1 cellular context compared by ENCODE assay signal in the genomic region with DNA sequence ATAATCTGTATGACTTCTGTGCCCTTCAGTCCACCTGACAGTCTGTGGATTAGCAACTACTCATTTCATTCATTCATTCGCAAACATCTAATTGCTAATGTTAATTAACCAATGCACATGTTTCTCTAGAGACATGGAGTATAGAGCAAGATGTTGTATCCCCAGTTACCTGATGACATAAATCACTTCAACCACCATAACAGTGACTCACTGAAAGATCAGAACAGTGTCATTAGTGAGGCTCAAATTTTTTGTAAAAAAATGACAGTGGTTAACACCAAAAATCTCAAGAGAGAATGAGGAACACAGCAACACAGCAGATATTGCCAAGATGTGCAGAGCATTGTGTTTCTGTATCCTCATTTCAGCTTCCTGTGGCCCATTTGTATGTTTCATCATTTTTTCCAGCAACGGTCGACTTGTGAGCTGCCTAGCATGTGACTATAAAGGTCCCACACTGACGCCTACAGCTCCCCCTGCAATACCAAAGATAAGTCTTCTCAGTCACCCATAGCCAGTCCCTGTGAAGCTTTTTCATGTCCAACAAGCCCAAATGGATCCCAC.
A peak's percentile ranks its signal among the peaks of the same experiment; 100 is the strongest.
TF ChIP-seq lines count a peak whose summit lies in the region.

No MANE protein-coding gene starts in this region.

TF ChIP-seq in K562, 482 proteins besides CTCF, POLR2A, EP300 and RAD21 (continued from another document):
- TF ChIP-seq, protein P1, sequence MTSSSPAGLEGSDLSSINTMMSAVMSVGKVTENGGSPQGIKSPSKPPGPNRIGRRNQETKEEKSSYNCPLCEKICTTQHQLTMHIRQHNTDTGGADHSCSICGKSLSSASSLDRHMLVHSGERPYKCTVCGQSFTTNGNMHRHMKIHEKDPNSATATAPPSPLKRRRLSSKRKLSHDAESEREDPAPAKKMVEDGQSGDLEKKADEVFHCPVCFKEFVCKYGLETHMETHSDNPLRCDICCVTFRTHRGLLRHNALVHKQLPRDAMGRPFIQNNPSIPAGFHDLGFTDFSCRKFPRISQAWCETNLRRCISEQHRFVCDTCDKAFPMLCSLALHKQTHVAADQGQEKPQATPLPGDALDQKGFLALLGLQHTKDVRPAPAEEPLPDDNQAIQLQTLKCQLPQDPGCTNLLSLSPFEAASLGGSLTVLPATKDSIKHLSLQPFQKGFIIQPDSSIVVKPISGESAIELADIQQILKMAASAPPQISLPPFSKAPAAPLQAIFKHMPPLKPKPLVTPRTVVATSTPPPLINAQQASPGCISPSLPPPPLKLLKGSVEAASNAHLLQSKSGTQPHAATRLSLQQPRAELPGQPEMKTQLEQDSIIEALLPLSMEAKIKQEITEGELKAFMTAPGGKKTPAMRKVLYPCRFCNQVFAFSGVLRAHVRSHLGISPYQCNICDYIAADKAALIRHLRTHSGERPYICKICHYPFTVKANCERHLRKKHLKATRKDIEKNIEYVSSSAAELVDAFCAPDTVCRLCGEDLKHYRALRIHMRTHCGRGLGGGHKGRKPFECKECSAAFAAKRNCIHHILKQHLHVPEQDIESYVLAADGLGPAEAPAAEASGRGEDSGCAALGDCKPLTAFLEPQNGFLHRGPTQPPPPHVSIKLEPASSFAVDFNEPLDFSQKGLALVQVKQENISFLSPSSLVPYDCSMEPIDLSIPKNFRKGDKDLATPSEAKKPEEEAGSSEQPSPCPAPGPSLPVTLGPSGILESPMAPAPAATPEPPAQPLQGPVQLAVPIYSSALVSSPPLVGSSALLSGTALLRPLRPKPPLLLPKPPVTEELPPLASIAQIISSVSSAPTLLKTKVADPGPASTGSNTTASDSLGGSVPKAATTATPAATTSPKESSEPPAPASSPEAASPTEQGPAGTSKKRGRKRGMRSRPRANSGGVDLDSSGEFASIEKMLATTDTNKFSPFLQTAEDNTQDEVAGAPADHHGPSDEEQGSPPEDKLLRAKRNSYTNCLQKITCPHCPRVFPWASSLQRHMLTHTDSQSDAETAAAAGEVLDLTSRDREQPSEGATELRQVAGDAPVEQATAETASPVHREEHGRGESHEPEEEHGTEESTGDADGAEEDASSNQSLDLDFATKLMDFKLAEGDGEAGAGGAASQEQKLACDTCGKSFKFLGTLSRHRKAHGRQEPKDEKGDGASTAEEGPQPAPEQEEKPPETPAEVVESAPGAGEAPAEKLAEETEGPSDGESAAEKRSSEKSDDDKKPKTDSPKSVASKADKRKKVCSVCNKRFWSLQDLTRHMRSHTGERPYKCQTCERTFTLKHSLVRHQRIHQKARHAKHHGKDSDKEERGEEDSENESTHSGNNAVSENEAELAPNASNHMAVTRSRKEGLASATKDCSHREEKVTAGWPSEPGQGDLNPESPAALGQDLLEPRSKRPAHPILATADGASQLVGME (CRISPR knock-in tag; IDR thresholded peaks at IDR 0.05): 0 out of 2 replicates have a peak, but pooled peaks have one; percentile 33
- TF ChIP-seq HNRNPUL1 (IDR thresholded peaks at IDR 0.05; ENCODE audit: low read length): no peak
- peak; percentile 90 for TF ChIP-seq DMBX1 (CRISPR knock-in tag; IDR thresholded peaks at IDR 0.05; ENCODE audit: borderline replicate concordance)
- TF ChIP-seq, protein P2, sequence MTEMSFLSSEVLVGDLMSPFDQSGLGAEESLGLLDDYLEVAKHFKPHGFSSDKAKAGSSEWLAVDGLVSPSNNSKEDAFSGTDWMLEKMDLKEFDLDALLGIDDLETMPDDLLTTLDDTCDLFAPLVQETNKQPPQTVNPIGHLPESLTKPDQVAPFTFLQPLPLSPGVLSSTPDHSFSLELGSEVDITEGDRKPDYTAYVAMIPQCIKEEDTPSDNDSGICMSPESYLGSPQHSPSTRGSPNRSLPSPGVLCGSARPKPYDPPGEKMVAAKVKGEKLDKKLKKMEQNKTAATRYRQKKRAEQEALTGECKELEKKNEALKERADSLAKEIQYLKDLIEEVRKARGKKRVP (CRISPR knock-in tag; IDR thresholded peaks at IDR 0.05): peak; percentile 91
- TF ChIP-seq, protein P3, sequence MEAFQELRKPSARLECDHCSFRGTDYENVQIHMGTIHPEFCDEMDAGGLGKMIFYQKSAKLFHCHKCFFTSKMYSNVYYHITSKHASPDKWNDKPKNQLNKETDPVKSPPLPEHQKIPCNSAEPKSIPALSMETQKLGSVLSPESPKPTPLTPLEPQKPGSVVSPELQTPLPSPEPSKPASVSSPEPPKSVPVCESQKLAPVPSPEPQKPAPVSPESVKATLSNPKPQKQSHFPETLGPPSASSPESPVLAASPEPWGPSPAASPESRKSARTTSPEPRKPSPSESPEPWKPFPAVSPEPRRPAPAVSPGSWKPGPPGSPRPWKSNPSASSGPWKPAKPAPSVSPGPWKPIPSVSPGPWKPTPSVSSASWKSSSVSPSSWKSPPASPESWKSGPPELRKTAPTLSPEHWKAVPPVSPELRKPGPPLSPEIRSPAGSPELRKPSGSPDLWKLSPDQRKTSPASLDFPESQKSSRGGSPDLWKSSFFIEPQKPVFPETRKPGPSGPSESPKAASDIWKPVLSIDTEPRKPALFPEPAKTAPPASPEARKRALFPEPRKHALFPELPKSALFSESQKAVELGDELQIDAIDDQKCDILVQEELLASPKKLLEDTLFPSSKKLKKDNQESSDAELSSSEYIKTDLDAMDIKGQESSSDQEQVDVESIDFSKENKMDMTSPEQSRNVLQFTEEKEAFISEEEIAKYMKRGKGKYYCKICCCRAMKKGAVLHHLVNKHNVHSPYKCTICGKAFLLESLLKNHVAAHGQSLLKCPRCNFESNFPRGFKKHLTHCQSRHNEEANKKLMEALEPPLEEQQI (IDR thresholded peaks at IDR 0.05): peak; percentile 78
- peak; percentile 26 to 40; a peak in 1 of 4 replicates for TF ChIP-seq NRF1 (conservative IDR thresholded peaks at IDR 0.05 in 1 of 2, IDR thresholded peaks at IDR 0.05 in 1 of 2)
- peak; percentile 17; the same call in 1 of the 2 replicates for TF ChIP-seq STAT5A (IDR thresholded peaks at IDR 0.05; ENCODE audit: borderline replicate concordance, low read length)
- TF ChIP-seq SMAD3 (CRISPR knock-in tag; conservative IDR thresholded peaks at IDR 0.05): peak; percentile 21
- TF ChIP-seq HDAC2 (IDR thresholded peaks at IDR 0.05): peak; percentile 19; the same call in 1 of the 2 replicates
- TF ChIP-seq ILF3 (IDR thresholded peaks at IDR 0.05; ENCODE audit: borderline replicate concordance): no peak
- TF ChIP-seq, protein P4, sequence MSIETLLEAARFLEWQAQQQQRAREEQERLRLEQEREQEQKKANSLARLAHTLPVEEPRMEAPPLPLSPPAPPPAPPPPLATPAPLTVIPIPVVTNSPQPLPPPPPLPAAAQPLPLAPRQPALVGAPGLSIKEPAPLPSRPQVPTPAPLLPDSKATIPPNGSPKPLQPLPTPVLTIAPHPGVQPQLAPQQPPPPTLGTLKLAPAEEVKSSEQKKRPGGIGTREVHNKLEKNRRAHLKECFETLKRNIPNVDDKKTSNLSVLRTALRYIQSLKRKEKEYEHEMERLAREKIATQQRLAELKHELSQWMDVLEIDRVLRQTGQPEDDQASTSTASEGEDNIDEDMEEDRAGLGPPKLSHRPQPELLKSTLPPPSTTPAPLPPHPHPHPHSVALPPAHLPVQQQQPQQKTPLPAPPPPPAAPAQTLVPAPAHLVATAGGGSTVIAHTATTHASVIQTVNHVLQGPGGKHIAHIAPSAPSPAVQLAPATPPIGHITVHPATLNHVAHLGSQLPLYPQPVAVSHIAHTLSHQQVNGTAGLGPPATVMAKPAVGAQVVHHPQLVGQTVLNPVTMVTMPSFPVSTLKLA (conservative IDR thresholded peaks at IDR 0.05): peak in 1 of 2 experiments; percentile 17; a peak in 2 of 4 replicates
- TF ChIP-seq CEBPG (CRISPR knock-in tag; IDR thresholded peaks at IDR 0.05): peak; percentile 84
- TF ChIP-seq CEBPG (tag; conservative IDR thresholded peaks at IDR 0.05 in 1 of 2, IDR thresholded peaks at IDR 0.05 in 1 of 2): peak; percentile 43 to 93; a peak in 3 of 4 replicates
- TF ChIP-seq, protein P5, sequence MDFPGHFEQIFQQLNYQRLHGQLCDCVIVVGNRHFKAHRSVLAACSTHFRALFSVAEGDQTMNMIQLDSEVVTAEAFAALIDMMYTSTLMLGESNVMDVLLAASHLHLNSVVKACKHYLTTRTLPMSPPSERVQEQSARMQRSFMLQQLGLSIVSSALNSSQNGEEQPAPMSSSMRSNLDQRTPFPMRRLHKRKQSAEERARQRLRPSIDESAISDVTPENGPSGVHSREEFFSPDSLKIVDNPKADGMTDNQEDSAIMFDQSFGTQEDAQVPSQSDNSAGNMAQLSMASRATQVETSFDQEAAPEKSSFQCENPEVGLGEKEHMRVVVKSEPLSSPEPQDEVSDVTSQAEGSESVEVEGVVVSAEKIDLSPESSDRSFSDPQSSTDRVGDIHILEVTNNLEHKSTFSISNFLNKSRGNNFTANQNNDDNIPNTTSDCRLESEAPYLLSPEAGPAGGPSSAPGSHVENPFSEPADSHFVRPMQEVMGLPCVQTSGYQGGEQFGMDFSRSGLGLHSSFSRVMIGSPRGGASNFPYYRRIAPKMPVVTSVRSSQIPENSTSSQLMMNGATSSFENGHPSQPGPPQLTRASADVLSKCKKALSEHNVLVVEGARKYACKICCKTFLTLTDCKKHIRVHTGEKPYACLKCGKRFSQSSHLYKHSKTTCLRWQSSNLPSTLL (IDR thresholded peaks at IDR 0.05): no peak
- TF ChIP-seq CBX3 (IDR thresholded peaks at IDR 0.05; ENCODE audit: borderline replicate concordance in 1 of 2, low read length in 2 of 2): peak in 1 of 2 experiments; percentile 64; a peak in 1 of 3 replicates
- no peak for TF ChIP-seq FOXK1 (CRISPR knock-in tag; IDR thresholded peaks at IDR 0.05; ENCODE audit: borderline replicate concordance)
- TF ChIP-seq CXXC5 (CRISPR knock-in tag; IDR thresholded peaks at IDR 0.05): peak; percentile 87
- 0 out of 2 replicates have a peak, but pooled peaks have one; percentile 44 for TF ChIP-seq MTA3 (IDR thresholded peaks at IDR 0.05; ENCODE audit: borderline replicate concordance)
- TF ChIP-seq CBX8 (IDR thresholded peaks at IDR 0.05; ENCODE audit: borderline replicate concordance, extremely low read depth, low read depth, low read length, poor library complexity, severe bottlenecking): no peak
- TF ChIP-seq EHMT2 (IDR thresholded peaks at IDR 0.05): peak; percentile 74; the same call in 1 of the 2 replicates
- no peak for TF ChIP-seq KDM5B (IDR thresholded peaks at IDR 0.05; ENCODE audit: insufficient replicate concordance, low read depth, low read length)
